In genomic region chrX:47129879-47130358, GRCh38 we compare ENCODE assay signal across 8 cellular contexts. TPM values are rescaled to one million over a fixed set of nuclear protein-coding genes. Genes with fewer than 3 reads are reported as not detected.
DNase-seq lines count a peak whose midpoint lies in the region; ATAC-seq, FAIRE-seq and TF ChIP-seq lines count a peak whose summit lies in the region.

No MANE protein-coding gene starts in this region.

- POLR2A ChIA-PET in GM10248 (lab: Yijun Ruan, JAX), result no interaction called here

- CTCF ChIA-PET in GM10248 (lab: Yijun Ruan, JAX), result interaction anchor here (2.6 kb wide), 1 partner anchor 15 kb away, joined by 7 read pairs; the partner anchor contains the start of genes NDUFB11 and RBM10

- H3K4me1 Mint-ChIP-seq in T-helper 1 cell treated with Interleukin-12 subunit alpha and Interleukin-12 subunit beta and Interleukin-4 antibody, amounts not matched to agents 30 μg/mL and 1 μg/mL, for 36 hours (ENCODE audit: low read depth), result no peaks in the 10 kb centered on the region
- H3K4me1 Mint-ChIP-seq in activated T-helper 17 cell treated with anti-CD3 and anti-CD28 coated beads, Interleukin-2, amount 50 U/mL, for 72 hours, result no peaks in the 10 kb centered on the region

- DNase-seq in T-helper 1 cell (no peak), superior temporal gyrus (ENCODE audit: extremely low spot score) (peak; percentile 18), GM10248 (ENCODE audit: extremely low spot score) (no peak), cortex of kidney (lab: John Stamatoyannopoulos, UW) (no peak)

- ATAC-seq in activated T-helper 17 cell treated with anti-CD3 and anti-CD28 coated beads, Interleukin-2, amount 50 U/mL, for 72 hours (replicated peaks), result no peak
- no peak for ATAC-seq in GM18873 (IDR thresholded peaks at IDR 0.05; ENCODE audit: low FRiP score, unreplicated experiment)

- peak; percentile 49 for FAIRE-seq in islet of Langerhans (lab: Jason Lieb, UNC)

- no peaks in the 10 kb centered on the region for H3K9me3 Mint-ChIP-seq in T-helper 1 cell treated with Interleukin-12 subunit alpha and Interleukin-12 subunit beta and Interleukin-4 antibody, amounts not matched to agents 30 μg/mL and 1 μg/mL, for 36 hours
- no peaks in the 10 kb centered on the region for H3K9me3 Mint-ChIP-seq in activated T-helper 17 cell treated with anti-CD3 and anti-CD28 coated beads, Interleukin-2, amount 50 U/mL, for 72 hours

- H3K36me3 Mint-ChIP-seq in T-helper 1 cell treated with Interleukin-12 subunit alpha and Interleukin-12 subunit beta and Interleukin-4 antibody, amounts not matched to agents 30 μg/mL and 1 μg/mL, for 36 hours (ENCODE audit: low read depth), result no peaks in the 10 kb centered on the region
- no peaks in the 10 kb centered on the region for H3K36me3 Mint-ChIP-seq in activated T-helper 17 cell treated with anti-CD3 and anti-CD28 coated beads, Interleukin-2, amount 50 U/mL, for 72 hours (ENCODE audit: low read depth)

- H3K4me3 Mint-ChIP-seq in T-helper 1 cell treated with Interleukin-12 subunit alpha and Interleukin-12 subunit beta and Interleukin-4 antibody, amounts not matched to agents 30 μg/mL and 1 μg/mL, for 36 hours, result peak overlapping the region; percentile 97
- H3K4me3 Mint-ChIP-seq in activated T-helper 17 cell treated with anti-CD3 and anti-CD28 coated beads, Interleukin-2, amount 50 U/mL, for 72 hours, result peak overlapping the region; percentile 96

- no peaks in the 10 kb centered on the region for H3K27me3 Mint-ChIP-seq in T-helper 1 cell treated with Interleukin-12 subunit alpha and Interleukin-12 subunit beta and Interleukin-4 antibody, amounts not matched to agents 30 μg/mL and 1 μg/mL, for 36 hours (ENCODE audit: low read depth)
- no peaks in the 10 kb centered on the region for H3K27me3 Mint-ChIP-seq in activated T-helper 17 cell treated with anti-CD3 and anti-CD28 coated beads, Interleukin-2, amount 50 U/mL, for 72 hours

- no peak for TF ChIP-seq CTCF in GM10248 (IDR thresholded peaks at IDR 0.05; ENCODE audit: control extremely low read depth, extremely low read depth, low read depth, missing control alignments)

- no peak overlapping the region for H3K27ac Mint-ChIP-seq in T-helper 1 cell treated with Interleukin-12 subunit alpha and Interleukin-12 subunit beta and Interleukin-4 antibody, amounts not matched to agents 30 μg/mL and 1 μg/mL, for 36 hours
- H3K27ac Mint-ChIP-seq in activated T-helper 17 cell treated with anti-CD3 and anti-CD28 coated beads, Interleukin-2, amount 50 U/mL, for 72 hours, result peak overlapping the region; percentile 94

RNA-seq across cellular contexts. Expression of gene NDUFB11, which starts 14.6 kb away (rescaled TPM):
- 10 to 100 TPM; 72.3 to 94.4 TPM for total RNA-seq in activated T-helper 17 cell treated with anti-CD3 and anti-CD28 coated beads, Interleukin-2, amount 50 U/mL, for 72 hours

RNA-seq across cellular contexts. Expression of gene RBM10, which starts 15.1 kb away (rescaled TPM):
- total RNA-seq in activated T-helper 17 cell treated with anti-CD3 and anti-CD28 coated beads, Interleukin-2, amount 50 U/mL, for 72 hours, result 10 to 100 TPM; 54.3 to 57.9 TPM

RNA-seq across cellular contexts. Expression of gene RGN, which starts 51.7 kb away (rescaled TPM):
- not detected for total RNA-seq in activated T-helper 17 cell treated with anti-CD3 and anti-CD28 coated beads, Interleukin-2, amount 50 U/mL, for 72 hours
